9 cellular contexts compared by ENCODE assay signal in genomic region chr4:89482248-89482647, GRCh38.
DNase-seq lines count a peak whose midpoint lies in the region; ATAC-seq and TF ChIP-seq lines count a peak whose summit lies in the region.
"Had no signal": no experiment of that assay in that cellular context is flagged by ENCODE, and none has a peak within 500 bp of the region (broad histone marks: within the 10 kb centered on the region; RNA-seq: fewer than 3 reads in every experiment).

No MANE protein-coding gene starts in this region.

- H3K4me3 ChIP-seq in NT2/D1 (ENCODE audit: insufficient read length, low read depth) (no peak overlapping the region), fibroblast of the aortic adventitia (ENCODE audit: low read depth, low read length) (no peak overlapping the region)

- no peaks in the 10 kb centered on the region for H3K9me3 ChIP-seq in NT2/D1 (ENCODE audit: insufficient read depth, low read length)
- H3K9me3 ChIP-seq: neutrophil had no signal

- TF ChIP-seq CTCF in fibroblast of the aortic adventitia (IDR thresholded peaks at IDR 0.05; ENCODE audit: insufficient read depth, low read length), result peak; percentile 9

- peak; percentile 68 for DNase-seq in DMS153 (lab: John Stamatoyannopoulos, UW)
- DNase-seq in NT2/D1 (ENCODE audit: low read depth, low spot score), result peak; percentile 20
- DNase-seq in fibroblast of the aortic adventitia (ENCODE audit: low read depth), result peak; percentile 48
- no peak for DNase-seq in activated T-cell treated with anti-CD3 and anti-CD28 coated beads, Interleukin-2, amount 50 U/mL, for 1 hour
- no peak for DNase-seq in GM19238 (ENCODE audit: insufficient read length, low spot score)
- no peak for DNase-seq in activated gamma-delta T cell (lab: John Stamatoyannopoulos, UW)

- H3K36me3 ChIP-seq in NT2/D1 (ENCODE audit: insufficient read depth, insufficient read length, low read length), result no peaks in the 10 kb centered on the region
- H3K36me3 ChIP-seq: neutrophil had no signal

- no peaks in the 10 kb centered on the region for H3K27me3 ChIP-seq in NT2/D1 (ENCODE audit: insufficient read depth, insufficient read length)
- H3K27me3 ChIP-seq: neutrophil had no signal

- ATAC-seq in GM18909 (IDR thresholded peaks at IDR 0.05; ENCODE audit: poor library complexity, unreplicated experiment) (peak; percentile 88), HG03159 (IDR thresholded peaks at IDR 0.05; ENCODE audit: unreplicated experiment) (peak; percentile 86)

- H3K4me1 ChIP-seq in NT2/D1 (ENCODE audit: insufficient read depth, insufficient read length), result no peaks in the 10 kb centered on the region

- H3K9ac ChIP-seq in NT2/D1 (ENCODE audit: insufficient read length, low read depth), result no peak overlapping the region

Comparison
In these comparisons a context has a peak if more than half of its experiments do, and no peak if none do; other contexts are left out.
1. DNase-seq: peak in DMS153 (single experiment), NT2/D1 (single experiment) and fibroblast of the aortic adventitia (single experiment); none in activated T-cell treated with anti-CD3 and anti-CD28 coated beads, Interleukin-2, amount 50 U/mL, for 1 hour (single experiment), GM19238 (single experiment) and activated gamma-delta T cell (single experiment).